ENCODE assay signal across 25 cellular contexts in the genomic region with DNA sequence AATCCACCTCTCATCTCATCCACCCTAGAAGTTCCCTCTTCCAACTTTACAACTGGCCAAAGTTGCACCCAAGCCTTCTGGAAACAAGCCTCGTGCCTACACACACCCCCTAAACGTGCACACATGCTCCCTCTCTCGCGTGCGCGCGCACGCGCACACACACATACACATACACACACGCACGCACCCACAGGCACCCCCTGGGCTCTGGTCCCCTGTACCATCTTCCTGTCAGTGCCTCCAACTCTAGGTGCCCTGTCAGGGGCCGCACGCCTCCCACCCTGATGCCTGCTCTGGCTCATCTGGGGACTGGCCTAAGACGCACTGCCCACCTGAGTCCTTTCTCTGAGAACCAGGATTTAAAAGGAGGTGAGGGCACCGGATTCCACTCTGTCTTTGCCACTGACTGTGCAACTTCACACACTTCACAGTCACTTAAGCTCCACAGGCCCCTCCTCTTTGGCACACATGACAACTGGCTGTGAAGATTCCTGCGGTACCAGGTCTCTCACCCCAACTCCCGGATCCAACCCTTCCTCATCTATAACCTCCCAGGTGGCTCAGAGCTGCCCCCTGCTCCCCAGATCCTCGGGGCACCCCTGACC. TPM values are rescaled to one million over a fixed set of nuclear protein-coding genes. Genes with fewer than 3 reads are reported as not detected.
DNase-seq lines count a peak whose midpoint lies in the region; ATAC-seq and TF ChIP-seq lines count a peak whose summit lies in the region.
"Had no signal": no experiment of that assay in that cellular context is flagged by ENCODE, and none has a peak within 500 bp of the region (broad histone marks: within the 10 kb centered on the region; RNA-seq: fewer than 3 reads in every experiment).

No MANE protein-coding gene starts in this region.

- H3K4me3 ChIP-seq in heart right ventricle (peak overlapping the region in 1 of 10 donors; percentile 16), Karpas-422 (ENCODE audit: low read length) (no peak overlapping the region), left ventricle myocardium inferior (peak overlapping the region; percentile 36), thyroid gland (replicated peaks in 1 of 3) (no peak overlapping the region), brain microvascular endothelial cell (ENCODE audit: low read depth, low read length) (no peak overlapping the region), A673 (ENCODE audit: low read depth, low read length, poor library complexity, severe bottlenecking) (no peak overlapping the region)
- H3K4me3 ChIP-seq: HAP-1, skin epidermis, transverse colon had no signal

- peak overlapping the region in 8 of 10 donors; percentile 26 to 94 (median 90) for H3K27ac ChIP-seq in heart right ventricle
- peak overlapping the region; percentile 100 for H3K27ac ChIP-seq in Karpas-422 (ENCODE audit: low read length)
- peak overlapping the region; percentile 95 for H3K27ac ChIP-seq in left ventricle myocardium inferior (replicated peaks)
- no peak overlapping the region for H3K27ac ChIP-seq in thyroid gland
- H3K27ac ChIP-seq in brain microvascular endothelial cell, result no peak overlapping the region
- no peak overlapping the region for H3K27ac ChIP-seq in A673 (ENCODE audit: low read depth, low read length, poor library complexity, severe bottlenecking)
- H3K27ac ChIP-seq: skin epidermis, transverse colon had no signal

- no TSS peak for BruUV-seq in A673 (replicated peaks; lab: Mats Ljungman, UMichigan)

- CTCF ChIA-PET in A673 (lab: Charles Lee), result no interaction called here

- no peak overlapping the region for H2AFZ ChIP-seq in Karpas-422 (ENCODE audit: low read length)

- 71 to 75% methylated on average over 18 of the region's 18 CpGs for WGBS in heart right ventricle, 2 donors
- 73 to 76% methylated on average over 18 of the region's 18 CpGs for WGBS in thyroid gland, 2 donors

- TF ChIP-seq POLR2A in thyroid gland (IDR thresholded peaks at IDR 0.05), result no peak

- H3K9me2 ChIP-seq in Karpas-422 (replicated peaks; ENCODE audit: insufficient read depth, low read length), result no peaks in the 10 kb centered on the region

- TF ChIP-seq CTCF in heart right ventricle (IDR thresholded peaks at IDR 0.05) (no peak), left ventricle myocardium inferior (IDR thresholded peaks at IDR 0.05; ENCODE audit: borderline replicate concordance) (no peak), thyroid gland (IDR thresholded peaks at IDR 0.05) (no peak), brain microvascular endothelial cell (IDR thresholded peaks at IDR 0.05; ENCODE audit: low read depth, low read length, missing control alignments) (no peak), A673 (conservative IDR thresholded peaks at IDR 0.05; ENCODE audit: low read depth, low read length) (no peak)

- intact Hi-C loops in heart right ventricle (cut with DNase I) (loop anchor here in 2 of 10 donors (5.0 kb wide), 1 partner anchor 44 kb away; the partner anchor contains the start of gene TESC (in 2 of the 2)), Right ventricle myocardium superior (cut with DNase I) (no loop called here), left ventricle myocardium inferior (cut with micrococcal nuclease) (no loop called here), thyroid gland (cut with DNase I) (no loop called here), A673 (cut with micrococcal nuclease; ENCODE audit: unreplicated experiment) (no loop called here)

- H3K9me3 ChIP-seq in heart right ventricle, result no peaks in the 10 kb centered on the region
- no peaks in the 10 kb centered on the region for H3K9me3 ChIP-seq in Karpas-422 (ENCODE audit: low read length)
- H3K9me3 ChIP-seq in left ventricle myocardium inferior (replicated peaks), result no peaks in the 10 kb centered on the region
- H3K9me3 ChIP-seq in thyroid gland, result no peaks in the 10 kb centered on the region
- H3K9me3 ChIP-seq in A673 (ENCODE audit: low read depth, low read length, poor library complexity, severe bottlenecking), result no peaks in the 10 kb centered on the region
- H3K9me3 ChIP-seq: HAP-1, transverse colon had no signal

- peak overlapping the region; percentile 84 for H3K9ac ChIP-seq in Karpas-422 (ENCODE audit: low read length)

- H3K4me2 ChIP-seq in Karpas-422 (ENCODE audit: low read depth, low read length, poor library complexity, severe bottlenecking), result peak overlapping the region; percentile 95

- no peaks in the 10 kb centered on the region for H3K79me2 ChIP-seq in Karpas-422 (ENCODE audit: low read length)

- H3K4me1 ChIP-seq in heart right ventricle, result peaks cover 18 to 54% (median 50%) of the 10 kb centered on the region in 9 donors
- peaks cover 72% of the 10 kb centered on the region for H3K4me1 ChIP-seq in Karpas-422 (ENCODE audit: low read length)
- peaks cover 58% of the 10 kb centered on the region for H3K4me1 ChIP-seq in left ventricle myocardium inferior
- peaks cover 0 to 11% of the 10 kb centered on the region in 2 donors for H3K4me1 ChIP-seq in thyroid gland
- H3K4me1 ChIP-seq in A673 (ENCODE audit: insufficient read depth, low read length, poor library complexity, severe bottlenecking), result no peaks in the 10 kb centered on the region
- H3K4me1 ChIP-seq: HAP-1, transverse colon had no signal

- H4K20me1 ChIP-seq in Karpas-422 (ENCODE audit: insufficient read depth, low read depth, low read length), result no peaks in the 10 kb centered on the region

- peaks cover 0 to 3% (median 0%) of the 10 kb centered on the region in 9 donors for H3K36me3 ChIP-seq in heart right ventricle
- H3K36me3 ChIP-seq in Karpas-422 (ENCODE audit: insufficient read depth, low read length), result peaks cover 6% of the 10 kb centered on the region; the same call in 1 of the 2 replicates
- H3K36me3 ChIP-seq in left ventricle myocardium inferior, result no peaks in the 10 kb centered on the region
- no peaks in the 10 kb centered on the region for H3K36me3 ChIP-seq in thyroid gland
- no peaks in the 10 kb centered on the region for H3K36me3 ChIP-seq in brain microvascular endothelial cell (replicated peaks)
- H3K36me3 ChIP-seq in A673 (ENCODE audit: insufficient read depth, low read length, poor library complexity, severe bottlenecking), result no peaks in the 10 kb centered on the region
- H3K36me3 ChIP-seq: HAP-1, transverse colon had no signal

- ATAC-seq in heart right ventricle, result no peak
- no peak for ATAC-seq in Right ventricle myocardium superior (ENCODE audit: poor library complexity)
- ATAC-seq: T-helper 17 cell had no signal

- H3K27me3 ChIP-seq in heart right ventricle (no peaks in the 10 kb centered on the region), Karpas-422 (ENCODE audit: low read length) (no peaks in the 10 kb centered on the region), left ventricle myocardium inferior (ENCODE audit: low read depth) (no peaks in the 10 kb centered on the region), thyroid gland (no peaks in the 10 kb centered on the region), brain microvascular endothelial cell (replicated peaks) (peaks cover 15% of the 10 kb centered on the region), A673 (replicated peaks; ENCODE audit: insufficient read depth, low read depth, low read length, poor library complexity) (no peaks in the 10 kb centered on the region)
- H3K27me3 ChIP-seq: transverse colon had no signal

- POLR2A ChIA-PET in A673 (lab: Charles Lee; ENCODE audit: low non-redundant PET), result no interaction called here

- in situ Hi-C loops in brain microvascular endothelial cell (cut with HindIII; ENCODE audit: low pct_ligation_motif_present, low sequenced_read_pairs), result no loop called here

- DNase-seq in heart right ventricle, result no peak
- DNase-seq in Right ventricle myocardium superior, result no peak
- peak; percentile 53 for DNase-seq in Karpas-422
- DNase-seq in left ventricle myocardium inferior, result no peak
- DNase-seq in thyroid gland, result peak; percentile 22 to 43
- no peak for DNase-seq in brain microvascular endothelial cell
- DNase-seq in germinal center (ENCODE audit: low spot score), result no peak
- no peak for DNase-seq in A673 (ENCODE audit: low spot score)
- DNase-seq: activated CD4-positive, alpha-beta memory T cell treated with anti-CD3 and anti-CD28 coated beads, Interleukin-2, amount 10 ng/mL, durations not matched to agents 7 days and 5 days; activated CD4-positive, CD25-positive, alpha-beta regulatory T cell treated with anti-CD3 and anti-CD28 coated beads, Interleukin-2, amount 50 U/mL, for 72 hours; activated effector memory CD4-positive, alpha-beta T cell treated with Interleukin-2 at 50 U/mL for 16 hours; C1 segment of cervical spinal cord; COR-L47; effector CD8-positive, alpha-beta T cell; GF-D8; NCI-H146; NCI-H2107; NCI-H446 treated with DMSO at 0.1 percent for 48 hours; RPMI8226; T-helper 17 cell; transverse colon had no signal

RNA-seq across cellular contexts. Expression of gene TESC, which starts 45.5 kb away (rescaled TPM):
- total RNA-seq in heart right ventricle, result 100 to 1,000 TPM in 2 of 10 donors, 10 to 100 TPM in 8; 37.3 to 122 (median 62.8) TPM
- 10 to 100 TPM; 63.9 to 83.2 TPM for polyA plus RNA-seq in heart right ventricle
- 93.6 TPM for total RNA-seq in Right ventricle myocardium superior
- total RNA-seq in Karpas-422 (2014; rRNA removed; shearing (Covaris generic); ENCODE audit: low replicate concordance), result 69.2 and 140 TPM in 2 replicates
- 92.1 TPM for total RNA-seq in left ventricle myocardium inferior
- total RNA-seq in thyroid gland, result 10 to 100 TPM; 21.5 to 34.1 (median 26.6) TPM
- total RNA-seq in A673 (2021), result not detected in 2 replicates
- total RNA-seq: fibroblast of villous mesenchyme, LHCN-M2 had no signal

Comparison
In these comparisons a context has a peak if more than half of its experiments do, and no peak if none do; other contexts are left out.
1. DNase-seq: peak in Karpas-422 (single experiment) and thyroid gland (2 of 2); none in heart right ventricle (0 of 2), Right ventricle myocardium superior (single experiment), left ventricle myocardium inferior (single experiment), brain microvascular endothelial cell (single experiment), germinal center (single experiment) and A673 (single experiment).
2. H3K27ac ChIP-seq: peak in heart right ventricle (8 of 10), Karpas-422 (single experiment) and left ventricle myocardium inferior (single experiment); none in thyroid gland (0 of 3), brain microvascular endothelial cell (single experiment) and A673 (single experiment).
3. RNA of gene TESC, which starts 45.5 kb away (total RNA-seq): 93.6 TPM in Right ventricle myocardium superior (single experiment), 92.1 TPM in left ventricle myocardium inferior (single experiment), 37.3 to 122 TPM in heart right ventricle, 69.2 to 140 TPM in Karpas-422 and 21.5 to 34.1 TPM in thyroid gland; not detected in A673; every median in the first group is over 10 times any median in the second.